In genomic region chr15:47794266-47794914, GRCh38 we compare ENCODE assay signal across 23 cellular contexts.
DNase-seq lines count a peak whose midpoint lies in the region; ATAC-seq and TF ChIP-seq lines count a peak whose summit lies in the region.
"Had no signal": no experiment of that assay in that cellular context is flagged by ENCODE, and none has a peak within 500 bp of the region (broad histone marks: within the 10 kb centered on the region; RNA-seq: fewer than 3 reads in every experiment).

No MANE protein-coding gene starts in this region.

- no peaks in the 10 kb centered on the region for H3K79me1 ChIP-seq in mesendoderm (ENCODE audit: low read length)

- no peak overlapping the region for H2BK5ac ChIP-seq in mesendoderm (ENCODE audit: low read length)

- H2BK120ac ChIP-seq in mesendoderm (ENCODE audit: low read depth, low read length), result peak overlapping the region; percentile 45

- no peak overlapping the region for H3K18ac ChIP-seq in mesendoderm (ENCODE audit: low read length)

- no peaks in the 10 kb centered on the region for H4K20me1 ChIP-seq in BLaER1 treated with 17β-estradiol and CSF1 and Interleukin-3, amounts not matched to agents 10 nM and 100 nM
- H4K20me1 ChIP-seq in GM23248 (ENCODE audit: insufficient read depth), result no peaks in the 10 kb centered on the region

- H2AK5ac ChIP-seq in mesendoderm (ENCODE audit: low read length), result no peak overlapping the region

- no peak overlapping the region for H4K5ac ChIP-seq in mesendoderm (ENCODE audit: low read length)

- WGBS in GM23248 (ENCODE audit: low coverage in 1 of 2, low lambda C conversion rate in 2 of 2, missing lambda C conversion rate in 2 of 2), 2 experiments, result 54 to 56% methylated on average over 3 of the region's 3 CpGs
- WGBS in mesendoderm (ENCODE audit: extremely low coverage, insufficient coverage, low lambda C conversion rate), result no CpG with 5 or more reads among the region's 3 CpGs

- H2BK15ac ChIP-seq in mesendoderm (replicated peaks; ENCODE audit: low read depth), result no peak overlapping the region

- H3K9me2 ChIP-seq in GM23248 (ENCODE audit: insufficient read depth), result no peaks in the 10 kb centered on the region

- ATAC-seq in HG03159 (IDR thresholded peaks at IDR 0.05; ENCODE audit: unreplicated experiment), result no peak
- ATAC-seq: activated T-cell treated with anti-CD3 and anti-CD28 coated beads, Interleukin-2, amount 50 U/mL, for 4 hours had no signal

- H3K79me2 ChIP-seq in GM23248 (ENCODE audit: insufficient read depth) (no peaks in the 10 kb centered on the region), mesendoderm (ENCODE audit: control insufficient read depth, insufficient read depth, low read length) (no peaks in the 10 kb centered on the region)

- peak overlapping the region in 7 of 11 experiments; percentile 11 to 64 (median 29); a peak in 11 of 22 replicates for H3K4me2 ChIP-seq in BLaER1 treated with 17β-estradiol and CSF1 and Interleukin-3, amounts not matched to agents 10 nM and 100 nM
- H3K4me2 ChIP-seq in GM23248 (ENCODE audit: unreplicated experiment) (no peak overlapping the region), mesendoderm (ENCODE audit: low read length) (no peak overlapping the region)

- no peak overlapping the region for H3K23ac ChIP-seq in mesendoderm (ENCODE audit: low read length)

- no peaks in the 10 kb centered on the region for H3F3A ChIP-seq in GM23248 (ENCODE audit: insufficient read depth)

- peaks cover 0 to 37% (median 24%) of the 10 kb centered on the region in 10 experiments; a peak in 13 of 20 replicates for H3K4me1 ChIP-seq in BLaER1 treated with 17β-estradiol and CSF1 and Interleukin-3, amounts not matched to agents 10 nM and 100 nM
- H3K4me1 ChIP-seq in GM23248 (ENCODE audit: insufficient read depth) (no peaks in the 10 kb centered on the region), mesendoderm (ENCODE audit: control insufficient read depth, low read depth, low read length) (no peaks in the 10 kb centered on the region)

- H3K27ac ChIP-seq in BLaER1 treated with 17β-estradiol and CSF1 and Interleukin-3, amounts not matched to agents 10 nM and 100 nM, result no peak overlapping the region
- H3K27ac ChIP-seq in GM23248, result no peak overlapping the region
- no peak overlapping the region for H3K27ac ChIP-seq in brain microvascular endothelial cell
- no peak overlapping the region for H3K27ac ChIP-seq in mesendoderm (ENCODE audit: low read depth, low read length)
- H3K27ac ChIP-seq: suprapubic skin, vagina had no signal

- no peak overlapping the region for H3K4me3 ChIP-seq in BLaER1 treated with 17β-estradiol and CSF1 and Interleukin-3, amounts not matched to agents 10 nM and 100 nM
- no peak overlapping the region for H3K4me3 ChIP-seq in GM23248
- H3K4me3 ChIP-seq in brain microvascular endothelial cell (ENCODE audit: low read depth, low read length), result no peak overlapping the region
- no peak overlapping the region for H3K4me3 ChIP-seq in mesendoderm (ENCODE audit: low read length)
- H3K4me3 ChIP-seq: suprapubic skin, vagina had no signal

- TF ChIP-seq CTCF in brain microvascular endothelial cell (IDR thresholded peaks at IDR 0.05; ENCODE audit: low read depth, low read length, missing control alignments) (no peak), GM10266 (IDR thresholded peaks at IDR 0.05; ENCODE audit: control insufficient read depth, insufficient read depth, low read depth, missing control alignments) (no peak)

- no peak overlapping the region for H4K8ac ChIP-seq in mesendoderm (ENCODE audit: low read depth, low read length)

- no peak overlapping the region for H3K9ac ChIP-seq in BLaER1 treated with 17β-estradiol and CSF1 and Interleukin-3, amounts not matched to agents 10 nM and 100 nM
- H3K9ac ChIP-seq in GM23248, result no peak overlapping the region
- no peak overlapping the region for H3K9ac ChIP-seq in mesendoderm (ENCODE audit: low read length)

- no peaks in the 10 kb centered on the region for H3K9me3 ChIP-seq in BLaER1 treated with 17β-estradiol and CSF1 and Interleukin-3, amounts not matched to agents 10 nM and 100 nM (replicated peaks in 1 of 11)
- H3K9me3 ChIP-seq in GM23248 (ENCODE audit: low read depth), result no peaks in the 10 kb centered on the region
- H3K9me3 ChIP-seq: suprapubic skin, vagina had no signal

- H3K56ac ChIP-seq in mesendoderm (ENCODE audit: low read length), result no peak overlapping the region

- no peak overlapping the region for H3K4ac ChIP-seq in mesendoderm (ENCODE audit: low read depth, low read length)

- no peaks in the 10 kb centered on the region for H3K36me3 ChIP-seq in BLaER1 treated with 17β-estradiol and CSF1 and Interleukin-3, amounts not matched to agents 10 nM and 100 nM
- H3K36me3 ChIP-seq in GM23248 (ENCODE audit: low read depth) (no peaks in the 10 kb centered on the region), brain microvascular endothelial cell (replicated peaks) (no peaks in the 10 kb centered on the region), mesendoderm (ENCODE audit: control insufficient read depth, insufficient read depth, low read length) (no peaks in the 10 kb centered on the region)
- H3K36me3 ChIP-seq: suprapubic skin, vagina had no signal

- in situ Hi-C loops in GM23248 (cut with MboI), result no loop called here
- in situ Hi-C loops in brain microvascular endothelial cell (cut with HindIII; ENCODE audit: low pct_ligation_motif_present, low sequenced_read_pairs), result no loop called here

- peak; percentile 15 for DNase-seq in GM23248
- DNase-seq in brain microvascular endothelial cell, result peak; percentile 6
- no peak for DNase-seq in mesendoderm
- no peak for DNase-seq in AG20443 (ENCODE audit: low spot score)
- no peak for DNase-seq in GM10266 (ENCODE audit: extremely low spot score)
- DNase-seq in NCI-H146 treated with DMSO at 0.1 percent for 48 hours (lab: John Stamatoyannopoulos, UW; ENCODE audit: unreplicated experiment), result no peak
- DNase-seq: ACHN; activated CD4-positive, alpha-beta T cell treated with anti-CD3 and anti-CD28 coated beads for 1 hour; activated naive CD4-positive, alpha-beta T cell treated with anti-CD3 and anti-CD28 coated beads for 36 hours; activated T-cell treated with anti-CD3 and anti-CD28 coated beads, Interleukin-2, amount 50 U/mL, for 4 hours; aorta; cerebellar nuclear complex; effector CD8-positive, alpha-beta T cell; glutamatergic neuron; H7; KG1; NCI-H2029 treated with DMSO at 0.1 percent for 48 hours; NCI-H510A; retina had no signal

- no peaks in the 10 kb centered on the region for H3K27me3 ChIP-seq in BLaER1 treated with 17β-estradiol and CSF1 and Interleukin-3, amounts not matched to agents 10 nM and 100 nM
- H3K27me3 ChIP-seq in GM23248 (replicated peaks; ENCODE audit: insufficient read depth) (0 out of 2 replicates have a peak, but pooled peaks cover 4% of the 10 kb centered on the region), brain microvascular endothelial cell (replicated peaks) (no peaks in the 10 kb centered on the region), mesendoderm (ENCODE audit: insufficient read depth, low read length, poor library complexity) (no peaks in the 10 kb centered on the region)
- H3K27me3 ChIP-seq: suprapubic skin, vagina had no signal

- no peak overlapping the region for H2AFZ ChIP-seq in GM23248

Comparison
In these comparisons a context has a peak if more than half of its experiments do, and no peak if none do; other contexts are left out.
1. H3K4me2 ChIP-seq: peak in BLaER1 treated with 17β-estradiol and CSF1 and Interleukin-3, amounts not matched to agents 10 nM and 100 nM (7 of 11); none in GM23248 (single experiment) and mesendoderm (single experiment).
2. DNase-seq: peak in GM23248 (single experiment) and brain microvascular endothelial cell (single experiment); none in mesendoderm (single experiment), AG20443 (single experiment), GM10266 (single experiment) and NCI-H146 treated with DMSO at 0.1 percent for 48 hours (single experiment).